ENCODE assay signal across 13 cellular contexts in genomic region chr5:43316421-43316820, GRCh38.
"Had no signal": no experiment of that assay in that cellular context is flagged by ENCODE, and none has a peak within 500 bp of the region (broad histone marks: within the 10 kb centered on the region; RNA-seq: fewer than 3 reads in every experiment).

No MANE protein-coding gene starts in this region.

- H3K27ac Mint-ChIP-seq: mesothelial cell of epicardium, T-helper 17 cell had no signal

- H3K36me3 ChIP-seq: heart right ventricle, pancreas, upper lobe of left lung had no signal

- ATAC-seq: heart right ventricle, pancreas, T-helper 17 cell had no signal

- H3K4me3 Mint-ChIP-seq: mesothelial cell of epicardium, T-helper 17 cell had no signal

- H3K27me3 ChIP-seq: heart right ventricle, pancreas, upper lobe of left lung had no signal

- H3K4me2 ChIP-seq: smooth muscle cell had no signal

- H3K36me3 Mint-ChIP-seq: mesothelial cell of epicardium had no signal

- DNase-seq: activated CD4-positive, CD25-positive, alpha-beta regulatory T cell; activated CD8-positive, alpha-beta memory T cell treated with anti-CD3 and anti-CD28 coated beads, Interleukin-2, amount 50 U/mL, for 48 hours; central memory CD4-positive, alpha-beta T cell; effector CD4-positive, alpha-beta T cell; foreskin melanocyte; heart right ventricle; pancreas; SIG-M5; T-helper 17 cell; upper lobe of left lung had no signal

- H3K9me3 ChIP-seq: heart right ventricle, pancreas, upper lobe of left lung had no signal

- H3K27ac ChIP-seq: coronary artery, heart right ventricle, pancreas, upper lobe of left lung had no signal

- H3K4me3 ChIP-seq: coronary artery, heart right ventricle, pancreas, smooth muscle cell, upper lobe of left lung had no signal
